In the genomic region with DNA sequence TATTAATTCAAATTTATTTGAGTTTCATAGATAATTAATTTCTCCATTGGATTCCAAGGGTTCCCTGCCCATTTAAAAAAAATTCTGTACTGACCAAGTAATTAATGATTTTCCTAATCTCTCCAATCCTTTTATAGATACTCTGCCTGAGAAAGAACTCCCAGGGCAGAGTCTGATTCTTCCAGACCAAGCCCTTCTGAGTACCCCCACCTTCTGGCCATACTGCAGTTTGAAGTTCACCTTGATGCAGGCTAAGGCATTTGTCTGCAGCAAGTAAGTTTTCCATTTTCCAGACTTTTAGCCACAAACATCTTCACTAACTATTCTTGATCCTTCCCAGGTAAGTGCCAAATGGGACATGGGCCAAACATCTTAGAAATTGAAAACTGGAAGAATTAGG, we compare ENCODE assay signal across 13 cellular contexts.
DNase-seq lines count a peak whose midpoint lies in the region; ATAC-seq and TF ChIP-seq lines count a peak whose summit lies in the region.
"Had no signal": no experiment of that assay in that cellular context is flagged by ENCODE, and none has a peak within 500 bp of the region (broad histone marks: within the 10 kb centered on the region; RNA-seq: fewer than 3 reads in every experiment).

No MANE protein-coding gene starts in this region.

- H3K27me3 Mint-ChIP-seq in neural progenitor cell (ENCODE audit: insufficient read depth, low read depth), result no peaks in the 10 kb centered on the region
- H3K27me3 Mint-ChIP-seq in natural killer cell treated with Interleukin-12 subunit alpha and Interleukin-12 subunit beta and Interleukin-15 and Interleukin-18, amount 100 ng/mL, for 72 hours, result no peaks in the 10 kb centered on the region
- H3K27me3 Mint-ChIP-seq: IgD-negative memory B cell had no signal

- H3K79me2 ChIP-seq in KMS-11 (ENCODE audit: insufficient read depth, low read depth) (no peaks in the 10 kb centered on the region), OCI-LY3 (ENCODE audit: low read length) (0 out of 2 replicates have a peak, but pooled peaks cover 7% of the 10 kb centered on the region), neural progenitor cell (ENCODE audit: low read depth) (no peaks in the 10 kb centered on the region)

- DNase-seq in neural progenitor cell (ENCODE audit: low spot score) (no peak), cerebellar cortex (ENCODE audit: low spot score) (no peak)
- no peak for DNase-seq in natural killer cell treated with Interleukin-12 subunit alpha and Interleukin-12 subunit beta and Interleukin-15 and Interleukin-18, amount 100 ng/mL, for 72 hours (ENCODE audit: low spot score)
- DNase-seq: AML-193; Caco-2; CD4-positive, alpha-beta T cell had no signal

- H3K36me3 ChIP-seq in KMS-11 (ENCODE audit: insufficient read depth), result no peaks in the 10 kb centered on the region
- no peaks in the 10 kb centered on the region for H3K36me3 ChIP-seq in OCI-LY3 (replicated peaks; ENCODE audit: low read depth, low read length)
- no peaks in the 10 kb centered on the region for H3K36me3 ChIP-seq in neural progenitor cell
- H3K36me3 ChIP-seq: HAP-1 had no signal

- H3K4me1 Mint-ChIP-seq in neural progenitor cell, result peaks cover 91% of the 10 kb centered on the region
- no peaks in the 10 kb centered on the region for H3K4me1 Mint-ChIP-seq in natural killer cell treated with Interleukin-12 subunit alpha and Interleukin-12 subunit beta and Interleukin-15 and Interleukin-18, amount 100 ng/mL, for 72 hours (ENCODE audit: low read depth in 2 of 2)
- H3K4me1 Mint-ChIP-seq: IgD-negative memory B cell had no signal

- no peaks in the 10 kb centered on the region for H3F3A ChIP-seq in neural progenitor cell (ENCODE audit: low read depth)

- no peak overlapping the region for H3K4me3 Mint-ChIP-seq in neural progenitor cell
- no peak overlapping the region for H3K4me3 Mint-ChIP-seq in natural killer cell treated with Interleukin-12 subunit alpha and Interleukin-12 subunit beta and Interleukin-15 and Interleukin-18, amount 100 ng/mL, for 72 hours
- H3K4me3 Mint-ChIP-seq: CD4-positive, alpha-beta T cell; IgD-negative memory B cell had no signal

- H3K9me3 Mint-ChIP-seq in neural progenitor cell, result no peaks in the 10 kb centered on the region
- no peaks in the 10 kb centered on the region for H3K9me3 Mint-ChIP-seq in natural killer cell treated with Interleukin-12 subunit alpha and Interleukin-12 subunit beta and Interleukin-15 and Interleukin-18, amount 100 ng/mL, for 72 hours
- H3K9me3 Mint-ChIP-seq: CD4-positive, alpha-beta T cell; IgD-negative memory B cell had no signal

- H3K4me3 ChIP-seq in KMS-11 (IDR thresholded peaks at IDR 0.05; ENCODE audit: insufficient read depth, low read depth, low read length), result no peak overlapping the region
- H3K4me3 ChIP-seq in OCI-LY3 (ENCODE audit: low read length), result no peak overlapping the region
- no peak overlapping the region for H3K4me3 ChIP-seq in neural progenitor cell
- H3K4me3 ChIP-seq: HAP-1 had no signal

- no peaks in the 10 kb centered on the region for H3K27me3 ChIP-seq in KMS-11 (ENCODE audit: insufficient read depth, low read depth)
- no peaks in the 10 kb centered on the region for H3K27me3 ChIP-seq in OCI-LY3 (ENCODE audit: low read depth, low read length)
- no peaks in the 10 kb centered on the region for H3K27me3 ChIP-seq in neural progenitor cell

- TF ChIP-seq CTCF in KMS-11 (conservative IDR thresholded peaks at IDR 0.05; ENCODE audit: low read depth, low read length), result no peak
- peak; percentile 18 for TF ChIP-seq CTCF in OCI-LY3 (IDR thresholded peaks at IDR 0.05; ENCODE audit: low read depth, low read length)
- no peak for TF ChIP-seq CTCF in neural progenitor cell (IDR thresholded peaks at IDR 0.05)

- no peak for ATAC-seq in natural killer cell treated with Interleukin-12 subunit alpha and Interleukin-12 subunit beta and Interleukin-15 and Interleukin-18, amount 100 ng/mL, for 72 hours
- ATAC-seq in GM18858 (IDR thresholded peaks at IDR 0.05; ENCODE audit: unreplicated experiment), result no peak
- ATAC-seq: HepG2 had no signal

- H3K4me1 ChIP-seq in KMS-11 (ENCODE audit: low read depth, poor library complexity, severe bottlenecking) (peaks cover 36% of the 10 kb centered on the region), OCI-LY3 (ENCODE audit: low read length) (peaks cover 43% of the 10 kb centered on the region), neural progenitor cell (peaks cover 24% of the 10 kb centered on the region)
- H3K4me1 ChIP-seq: Caco-2 had no signal

- H3K36me3 Mint-ChIP-seq in neural progenitor cell, result no peaks in the 10 kb centered on the region
- H3K36me3 Mint-ChIP-seq in natural killer cell treated with Interleukin-12 subunit alpha and Interleukin-12 subunit beta and Interleukin-15 and Interleukin-18, amount 100 ng/mL, for 72 hours, result no peaks in the 10 kb centered on the region
- H3K36me3 Mint-ChIP-seq: IgD-negative memory B cell had no signal

- H2AFZ ChIP-seq in KMS-11 (ENCODE audit: low read depth) (no peak overlapping the region), OCI-LY3 (ENCODE audit: low read depth, low read length) (no peak overlapping the region), neural progenitor cell (replicated peaks) (no peak overlapping the region)

- H3K4me2 ChIP-seq in KMS-11 (peak overlapping the region; percentile 46), OCI-LY3 (ENCODE audit: low read length) (peak overlapping the region; percentile 18), neural progenitor cell (no peak overlapping the region)

- H3K9me3 ChIP-seq in OCI-LY3 (ENCODE audit: insufficient read depth, low read length), result no peaks in the 10 kb centered on the region
- H3K9me3 ChIP-seq in neural progenitor cell (ENCODE audit: low read depth), result no peaks in the 10 kb centered on the region
- H3K9me3 ChIP-seq: Caco-2, HAP-1 had no signal

- H4K20me1 ChIP-seq in KMS-11 (ENCODE audit: insufficient read depth), result no peaks in the 10 kb centered on the region
- no peaks in the 10 kb centered on the region for H4K20me1 ChIP-seq in OCI-LY3 (ENCODE audit: insufficient read depth, low read length)
- no peaks in the 10 kb centered on the region for H4K20me1 ChIP-seq in neural progenitor cell (ENCODE audit: low read depth)

- H3K27ac Mint-ChIP-seq in neural progenitor cell, result peak overlapping the region; percentile 24
- no peak overlapping the region for H3K27ac Mint-ChIP-seq in natural killer cell treated with Interleukin-12 subunit alpha and Interleukin-12 subunit beta and Interleukin-15 and Interleukin-18, amount 100 ng/mL, for 72 hours
- H3K27ac Mint-ChIP-seq: CD4-positive, alpha-beta T cell; IgD-negative memory B cell had no signal

- H3K9ac ChIP-seq in KMS-11 (no peak overlapping the region), OCI-LY3 (ENCODE audit: low read length) (no peak overlapping the region), neural progenitor cell (no peak overlapping the region)

- no peak overlapping the region for H3K27ac ChIP-seq in KMS-11
- no peak overlapping the region for H3K27ac ChIP-seq in OCI-LY3 (ENCODE audit: low read length)
- H3K27ac ChIP-seq in neural progenitor cell, result no peak overlapping the region
- H3K27ac ChIP-seq: C4-2B had no signal
